In the genomic region with DNA sequence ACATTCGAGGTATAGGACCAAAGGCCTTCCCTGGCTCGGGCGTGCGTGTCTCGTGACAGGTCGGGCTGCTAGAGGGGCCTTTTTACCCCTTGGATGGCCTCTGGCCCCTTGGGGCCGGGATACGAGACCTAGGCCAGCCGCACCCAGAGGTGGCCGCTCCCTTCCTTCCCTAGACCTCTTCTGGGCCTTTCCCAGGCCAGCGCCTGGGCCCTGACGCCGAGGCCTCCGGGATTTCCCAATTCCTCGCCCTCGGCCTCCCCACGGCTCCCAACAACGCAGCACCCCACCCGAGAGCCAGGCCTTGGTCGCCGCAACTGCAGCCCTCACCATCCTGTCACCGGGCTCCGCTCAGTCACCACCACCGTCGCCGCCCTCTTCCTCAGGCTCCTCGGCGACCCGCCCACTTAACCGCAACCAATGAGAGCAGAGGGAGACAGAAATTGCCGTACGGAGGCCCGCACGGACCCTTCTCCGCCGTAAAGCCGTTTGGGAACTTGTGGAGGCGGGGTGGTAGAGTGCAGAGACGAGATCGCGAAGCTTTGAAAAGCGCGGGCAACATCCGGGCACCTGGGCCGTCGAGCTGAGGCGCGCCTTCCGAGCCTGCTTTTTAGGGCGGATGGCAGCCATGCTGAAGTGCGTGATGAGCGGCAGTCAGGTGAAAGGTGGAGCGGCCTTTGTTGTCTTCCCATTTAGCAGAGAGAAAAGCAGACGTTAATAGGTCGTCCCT, we compare ENCODE assay signal across 8 cellular contexts. TPM values are rescaled to one million over a fixed set of nuclear protein-coding genes. Genes with fewer than 3 reads are reported as not detected.
DNase-seq lines count a peak whose midpoint lies in the region; ATAC-seq, FAIRE-seq and TF ChIP-seq lines count a peak whose summit lies in the region.

A gene (plus strand): TSS at position 610 of the 727 bp plus-strand sequence. CDS start 7 bp downstream, at position 617.
A gene (minus strand): TSS at position 390 of the 727 bp plus-strand sequence. CDS start 60 bp downstream, at position 330.

- peak within 1 kb of the TSS; percentile 85 for H2AFZ ChIP-seq in HepG2 (ENCODE audit: low read length)

- no peaks in the 10 kb centered on the region for H3K9me3 ChIP-seq in HepG2 (ENCODE audit: low read length)

- peak; percentile 89 to 91 for TF ChIP-seq POLR2A in HepG2 (IDR thresholded peaks at IDR 0.05; ENCODE audit: insufficient read depth in 1 of 2, low read depth in 2 of 2, low read length in 2 of 2)

- peaks cover 38% of the 10 kb centered on the region for H3K79me2 ChIP-seq in HepG2 (ENCODE audit: insufficient read depth, low read length)

- peaks cover 0 to 3% of the 10 kb centered on the region in 2 experiments; a peak in 1 of 5 replicates for H3K27me3 ChIP-seq in HepG2 (ENCODE audit: control insufficient read depth in 1 of 2, insufficient read depth in 2 of 2, low read length in 2 of 2)

- 30% methylated on average over 18 of the region's 55 CpGs for WGBS in HepG2 (ENCODE audit: low lambda C conversion rate)

- POLR2A ChIA-PET in HepG2 (lab: Yijun Ruan, JAX) = interaction anchor here (1.1 to 3.8 kb wide), 5 partner anchors 21 to 378 kb away, joined by 3 to 36 read pairs (median 6); a partner anchor contains a TSS

- peak within 1 kb of the TSS; percentile 89 for H3K4me2 ChIP-seq in HepG2 (ENCODE audit: low read depth, low read length)

- 0 out of 5 replicates have a peak, but pooled peaks cover 0 to 3% of the 10 kb centered on the region in 2 experiments for H3K36me3 ChIP-seq in HepG2 (replicated peaks in 1 of 2; ENCODE audit: control insufficient read depth in 1 of 2, insufficient read depth in 2 of 2, low read length in 2 of 2)

- DNase-seq in CD1c-positive myeloid dendritic cell (ENCODE audit: extremely low spot score) (peak; percentile 99), NCI-H748 treated with DMSO at 0.1 percent for 48 hours (lab: John Stamatoyannopoulos, UW) (peak; percentile 95), dermis blood vessel endothelial cell (peak; percentile 99), HepG2 (ENCODE audit: low spot score) (peak; percentile 94)
- peak; percentile 98 to 99 for DNase-seq in activated CD4-positive, alpha-beta T cell treated with anti-CD3 and anti-CD28 coated beads, Interleukin-2, amount 50 U/mL, for 4 hours
- peak; percentile 97 to 98 for DNase-seq in stimulated activated CD4-positive, alpha-beta T cell treated with anti-CD3 and anti-CD28 coated beads, Interleukin-2, amount 100 ng/mL, for 48 hours

- no TSS peak for BruUV-seq in HepG2 (replicated peaks; lab: Mats Ljungman, UMichigan)

- peak within 1 kb of the TSS; percentile 89 for H3K27ac ChIP-seq in HepG2 (ENCODE audit: extremely low read length, insufficient read depth, low read length)

- H4K20me1 ChIP-seq in HepG2 (ENCODE audit: insufficient read depth, low read length) = no peaks in the 10 kb centered on the region; the same call in none of the 2 replicates

- intact Hi-C loops in HepG2 (cut with micrococcal nuclease; ENCODE audit: unreplicated experiment) = loop anchor here (5.0 kb wide), 1 partner anchor 50 kb away; a partner anchor contains a TSS

- peaks cover 30% of the 10 kb centered on the region for H3K4me1 ChIP-seq in HepG2 (ENCODE audit: insufficient read depth, low read length)

- CTCF ChIA-PET in HepG2 (lab: Yijun Ruan, JAX; ENCODE audit: low intra/inter-chr PET ratio, low total read pairs) = no interaction called here

- peak; percentile 96 for ATAC-seq in GM19397 (IDR thresholded peaks at IDR 0.05; ENCODE audit: unreplicated experiment)
- peak; percentile 89 for ATAC-seq in HG03565 (IDR thresholded peaks at IDR 0.05; ENCODE audit: unreplicated experiment)
- peak; percentile 99 for ATAC-seq in HepG2

- TF ChIP-seq CTCF in HepG2 (CRISPR knock-in tag; IDR thresholded peaks at IDR 0.05) = no peak; the same call in 1 of the 2 replicates

- H3K9ac ChIP-seq in HepG2 (ENCODE audit: insufficient read depth, low read depth, low read length) = peak within 1 kb of the TSS; percentile 92

- in situ Hi-C loops in HepG2 (cut with HindIII; ENCODE audit: extremely low pct_ligation_motif_present, low pct_unique_long_range_greater_than_20kb) = no loop called here

- no peak for TF ChIP-seq RAD21 in HepG2 (CRISPR knock-in tag; IDR thresholded peaks at IDR 0.05)

- peak in 1 of 2 experiments; percentile 39; a peak in 1 of 4 replicates for TF ChIP-seq EP300 in HepG2 (IDR thresholded peaks at IDR 0.05; ENCODE audit: low read depth in 2 of 2, low read length in 2 of 2)
- no peak for TF ChIP-seq EP300 in HepG2 (CRISPR knock-in tag; IDR thresholded peaks at IDR 0.05; ENCODE audit: borderline replicate concordance)

- peak within 1 kb of the TSS; percentile 84 to 95 (median 86) for H3K4me3 ChIP-seq in HepG2 (replicated peaks in 1 of 3; ENCODE audit: insufficient read depth in 1 of 3, low read depth in 2 of 3, low read length in 3 of 3)

- FAIRE-seq in HepG2 (lab: Jason Lieb, UNC) = peak; percentile 42

TF ChIP-seq in HepG2, 621 proteins besides CTCF, POLR2A, EP300 and RAD21 (continues in another document):
- TF ChIP-seq RBM22 (optimal IDR thresholded peaks at IDR 0.05; ENCODE audit: low read length) (no peak), ZNF891 (CRISPR knock-in tag; IDR thresholded peaks at IDR 0.05) (peak; percentile 68)
- TF ChIP-seq, protein P1, sequence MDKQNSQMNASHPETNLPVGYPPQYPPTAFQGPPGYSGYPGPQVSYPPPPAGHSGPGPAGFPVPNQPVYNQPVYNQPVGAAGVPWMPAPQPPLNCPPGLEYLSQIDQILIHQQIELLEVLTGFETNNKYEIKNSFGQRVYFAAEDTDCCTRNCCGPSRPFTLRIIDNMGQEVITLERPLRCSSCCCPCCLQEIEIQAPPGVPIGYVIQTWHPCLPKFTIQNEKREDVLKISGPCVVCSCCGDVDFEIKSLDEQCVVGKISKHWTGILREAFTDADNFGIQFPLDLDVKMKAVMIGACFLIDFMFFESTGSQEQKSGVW (CRISPR knock-in tag; IDR thresholded peaks at IDR 0.05; ENCODE audit: borderline replicate concordance) = 0 out of 2 replicates have a peak, but pooled peaks have one; percentile 59

RNA-seq across cellular contexts. Expression of the first gene that starts in this region (rescaled TPM):
- 0.14 and 1.2 TPM in 2 replicates for total RNA-seq in dermis blood vessel endothelial cell
- total RNA-seq in HepG2 (2016; rRNA removed; fragmentation: Illumina TruSeq; extraction: Trizol) = 0.38 TPM in 2 replicates
- total RNA-seq in HepG2 (2016; cell fraction: cytosol; rRNA removed; fragmentation: Illumina TruSeq; extraction: Trizol; ENCODE audit: low read depth) = 0.44 TPM in 1 of 2 replicates, not detected in the other
- 0.27 and 0.28 TPM in 2 replicates for total RNA-seq in HepG2 (2016; cell fraction: insoluble cytoplasmic fraction; rRNA removed; fragmentation: Illumina TruSeq; extraction: Trizol)
- 0.19 TPM in 1 of 2 replicates, not detected in the other for total RNA-seq in HepG2 (2016; cell fraction: membrane; rRNA removed; fragmentation: Illumina TruSeq; extraction: Trizol)
- total RNA-seq in HepG2 (2016; cell fraction: nucleus; rRNA removed; fragmentation: Illumina TruSeq; extraction: Trizol) = not detected in 2 replicates
- polyA plus RNA-seq in HepG2 (2011; rRNA removed) = 0.05 and 0.10 TPM in 2 replicates
- 0.03 and 0.04 TPM in 2 replicates for polyA plus RNA-seq in HepG2 (2011; cell fraction: cytosol; rRNA removed)
- 0.09 TPM in 1 of 2 replicates, not detected in the other for polyA plus RNA-seq in HepG2 (2011; cell fraction: nucleus; rRNA removed)
- 0.12 and 0.27 TPM in 2 replicates for polyA plus RNA-seq in HepG2 (2012)
- 0.06 TPM in 1 of 2 replicates, not detected in the other for polyA plus RNA-seq in HepG2 (2016; cell fraction: cytosol; fragmentation: Illumina TruSeq; extraction: Trizol; ENCODE audit: low read depth)
- polyA plus RNA-seq in HepG2 (2016; cell fraction: insoluble cytoplasmic fraction; fragmentation: Illumina TruSeq; extraction: Trizol; ENCODE audit: low read depth) = 0.16 and 0.24 TPM in 2 replicates
- 0.07 and 0.17 TPM in 2 replicates for polyA plus RNA-seq in HepG2 (2016; cell fraction: membrane; fragmentation: Illumina TruSeq; extraction: Trizol; ENCODE audit: low read depth)
- 0.25 TPM in 1 of 2 replicates, not detected in the other for polyA plus RNA-seq in HepG2 (2016; cell fraction: nucleus; fragmentation: Illumina TruSeq; extraction: Trizol; ENCODE audit: insufficient read depth, low read depth)
- 0.37 TPM in 1 of 2 replicates, not detected in the other for polyA minus RNA-seq in HepG2 (2011; rRNA and poly(A)+ RNA removed; ENCODE audit: low replicate concordance)
- not detected in 2 replicates for polyA minus RNA-seq in HepG2 (2011; cell fraction: cytosol; rRNA and poly(A)+ RNA removed)
- 0.12 and 0.26 TPM in 2 replicates for polyA minus RNA-seq in HepG2 (2011; cell fraction: nucleus; rRNA and poly(A)+ RNA removed)

RNA-seq across cellular contexts. Expression of the second gene that starts in this region (rescaled TPM):
- total RNA-seq in dermis blood vessel endothelial cell (77.1 and 78.3 TPM in 2 replicates), HepG2 (2016; rRNA removed; fragmentation: Illumina TruSeq; extraction: Trizol) (107 and 161 TPM in 2 replicates)
- 34.7 and 38.8 TPM in 2 replicates for total RNA-seq in HepG2 (2016; cell fraction: cytosol; rRNA removed; fragmentation: Illumina TruSeq; extraction: Trizol; ENCODE audit: low read depth)
- total RNA-seq in HepG2 (2016; cell fraction: insoluble cytoplasmic fraction; rRNA removed; fragmentation: Illumina TruSeq; extraction: Trizol) = 112 and 168 TPM in 2 replicates
- total RNA-seq in HepG2 (2016; cell fraction: membrane; rRNA removed; fragmentation: Illumina TruSeq; extraction: Trizol) = 44.9 and 45.0 TPM in 2 replicates
- 50.0 and 57.0 TPM in 2 replicates for total RNA-seq in HepG2 (2016; cell fraction: nucleus; rRNA removed; fragmentation: Illumina TruSeq; extraction: Trizol)
- 100 and 114 TPM in 2 replicates for polyA plus RNA-seq in HepG2 (2011; rRNA removed)
- 58.3 and 73.6 TPM in 2 replicates for polyA plus RNA-seq in HepG2 (2011; cell fraction: cytosol; rRNA removed)
- 45.3 and 65.3 TPM in 2 replicates for polyA plus RNA-seq in HepG2 (2011; cell fraction: nucleus; rRNA removed)
- polyA plus RNA-seq in HepG2 (2012) = 84.2 and 88.0 TPM in 2 replicates
- 49.4 and 58.6 TPM in 2 replicates for polyA plus RNA-seq in HepG2 (2016; cell fraction: cytosol; fragmentation: Illumina TruSeq; extraction: Trizol; ENCODE audit: low read depth)
- 175 and 205 TPM in 2 replicates for polyA plus RNA-seq in HepG2 (2016; cell fraction: insoluble cytoplasmic fraction; fragmentation: Illumina TruSeq; extraction: Trizol; ENCODE audit: low read depth)
- polyA plus RNA-seq in HepG2 (2016; cell fraction: membrane; fragmentation: Illumina TruSeq; extraction: Trizol; ENCODE audit: low read depth) = 42.2 and 44.9 TPM in 2 replicates
- 141 and 142 TPM in 2 replicates for polyA plus RNA-seq in HepG2 (2016; cell fraction: nucleus; fragmentation: Illumina TruSeq; extraction: Trizol; ENCODE audit: insufficient read depth, low read depth)
- 14.3 and 39.7 TPM in 2 replicates for polyA minus RNA-seq in HepG2 (2011; rRNA and poly(A)+ RNA removed; ENCODE audit: low replicate concordance)
- 17.8 and 23.5 TPM in 2 replicates for polyA minus RNA-seq in HepG2 (2011; cell fraction: cytosol; rRNA and poly(A)+ RNA removed)
- 38.6 and 50.0 TPM in 2 replicates for polyA minus RNA-seq in HepG2 (2011; cell fraction: nucleus; rRNA and poly(A)+ RNA removed)

Comparison
In these comparisons a context has a peak if more than half of its experiments do, and no peak if none do; other contexts are left out.
1. Peak in every context shown above with its lines: DNase-seq, ATAC-seq, H3K4me3 ChIP-seq and H3K27ac ChIP-seq.